In the genomic region with DNA sequence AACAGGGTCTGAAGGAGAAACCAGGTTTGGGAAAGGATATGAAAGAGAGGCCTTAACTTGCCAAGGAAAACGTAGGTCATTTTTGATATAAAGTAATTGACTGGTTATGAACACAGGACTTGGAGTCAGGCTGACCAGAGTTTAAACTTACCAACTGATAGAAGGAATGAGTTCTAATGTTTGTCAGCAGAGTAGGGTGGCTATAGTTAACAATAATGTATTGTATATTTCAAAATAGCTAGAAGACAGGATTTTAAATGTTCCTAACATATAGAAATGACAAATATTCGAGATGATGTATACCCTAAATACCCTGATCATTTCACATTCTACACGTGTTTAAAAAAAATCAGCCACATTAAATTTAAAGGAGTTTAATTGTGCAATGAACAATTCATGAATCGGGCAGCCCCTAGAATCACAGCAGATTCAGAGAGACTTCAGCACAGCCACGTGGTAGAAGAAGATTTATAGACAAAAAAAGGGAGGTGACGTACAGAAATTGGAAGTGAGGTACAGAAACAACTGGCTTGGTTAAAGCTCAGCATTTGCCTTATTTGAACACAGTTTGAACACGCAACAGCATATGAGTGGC, we compare ENCODE assay signal across 11 cellular contexts. TPM values are rescaled to one million over a fixed set of nuclear protein-coding genes. Genes with fewer than 3 reads are reported as not detected.
DNase-seq lines count a peak whose midpoint lies in the region; ATAC-seq and TF ChIP-seq lines count a peak whose summit lies in the region.
"Had no signal": no experiment of that assay in that cellular context is flagged by ENCODE, and none has a peak within 500 bp of the region (broad histone marks: within the 10 kb centered on the region; RNA-seq: fewer than 3 reads in every experiment).

No MANE protein-coding gene starts in this region.

- H3K9me2 ChIP-seq in hepatocyte (replicated peaks; ENCODE audit: insufficient read depth), result no peaks in the 10 kb centered on the region

- WGBS in hepatocyte (ENCODE audit: low lambda C conversion rate, missing lambda C conversion rate), result 67% methylated on average over 7 of the region's 7 CpGs

- no peaks in the 10 kb centered on the region for H3K36me3 Mint-ChIP-seq in natural killer cell
- H3K36me3 Mint-ChIP-seq in natural killer cell treated with Interleukin-12 subunit alpha and Interleukin-12 subunit beta and Interleukin-15 and Interleukin-18, amount 100 ng/mL, for 72 hours, result no peaks in the 10 kb centered on the region
- H3K36me3 Mint-ChIP-seq in effector memory CD8-positive, alpha-beta T cell (ENCODE audit: insufficient read depth), result no peaks in the 10 kb centered on the region

- no peaks in the 10 kb centered on the region for H3K9me3 Mint-ChIP-seq in natural killer cell
- no peaks in the 10 kb centered on the region for H3K9me3 Mint-ChIP-seq in natural killer cell treated with Interleukin-12 subunit alpha and Interleukin-12 subunit beta and Interleukin-15 and Interleukin-18, amount 100 ng/mL, for 72 hours
- H3K9me3 Mint-ChIP-seq in effector memory CD8-positive, alpha-beta T cell, result no peaks in the 10 kb centered on the region
- H3K9me3 Mint-ChIP-seq: activated CD4-positive, alpha-beta memory T cell treated with anti-CD3 and anti-CD28 coated beads, Interleukin-2, amount 10 ng/mL, durations not matched to agents 7 days and 5 days had no signal

- H3K4me3 ChIP-seq in hepatocyte, result no peak overlapping the region

- H3K27me3 ChIP-seq in hepatocyte, result no peaks in the 10 kb centered on the region
- H3K27me3 ChIP-seq: upper lobe of right lung had no signal

- TF ChIP-seq CTCF in natural killer cell (IDR thresholded peaks at IDR 0.05) (peak; percentile 2), hepatocyte (IDR thresholded peaks at IDR 0.05; ENCODE audit: poor library complexity) (no peak)

- peaks cover 3 to 9% of the 10 kb centered on the region in 2 donors for H3K27me3 Mint-ChIP-seq in natural killer cell (ENCODE audit: low read depth in 2 of 2)
- no peaks in the 10 kb centered on the region for H3K27me3 Mint-ChIP-seq in natural killer cell treated with Interleukin-12 subunit alpha and Interleukin-12 subunit beta and Interleukin-15 and Interleukin-18, amount 100 ng/mL, for 72 hours
- peaks cover 6 to 16% of the 10 kb centered on the region in 2 donors for H3K27me3 Mint-ChIP-seq in effector memory CD8-positive, alpha-beta T cell

- no peaks in the 10 kb centered on the region for H3K79me2 ChIP-seq in hepatocyte

- H3K4me1 Mint-ChIP-seq in natural killer cell, result peaks cover 9% of the 10 kb centered on the region in 2 donors
- H3K4me1 Mint-ChIP-seq in natural killer cell treated with Interleukin-12 subunit alpha and Interleukin-12 subunit beta and Interleukin-15 and Interleukin-18, amount 100 ng/mL, for 72 hours (ENCODE audit: low read depth in 2 of 2), result peaks cover 7 to 10% of the 10 kb centered on the region in 2 donors
- peaks cover 5 to 8% of the 10 kb centered on the region in 2 donors for H3K4me1 Mint-ChIP-seq in effector memory CD8-positive, alpha-beta T cell (ENCODE audit: low read depth in 2 of 2)

- no peaks in the 10 kb centered on the region for H4K20me1 ChIP-seq in hepatocyte (ENCODE audit: insufficient read depth, poor library complexity, severe bottlenecking)

- H3K4me1 ChIP-seq in hepatocyte (ENCODE audit: insufficient read depth), result no peaks in the 10 kb centered on the region
- H3K4me1 ChIP-seq: upper lobe of right lung had no signal

- intact Hi-C loops in natural killer cell (cut with micrococcal nuclease), result loop anchor here (1.0 to 5.0 kb wide), 4 partner anchors 56 to 1288 kb away; no protein-coding TSS in a partner anchor

- no peak overlapping the region for H3K4me2 ChIP-seq in hepatocyte

- H3K27ac Mint-ChIP-seq in natural killer cell, result peak overlapping the region; percentile 4 to 65
- H3K27ac Mint-ChIP-seq in natural killer cell treated with Interleukin-12 subunit alpha and Interleukin-12 subunit beta and Interleukin-15 and Interleukin-18, amount 100 ng/mL, for 72 hours, result no peak overlapping the region
- peak overlapping the region; percentile 28 to 75 for H3K27ac Mint-ChIP-seq in effector memory CD8-positive, alpha-beta T cell
- H3K27ac Mint-ChIP-seq: activated CD4-positive, alpha-beta memory T cell treated with anti-CD3 and anti-CD28 coated beads, Interleukin-2, amount 10 ng/mL, durations not matched to agents 7 days and 5 days had no signal

- ATAC-seq in natural killer cell (peak; percentile 14 to 29 (median 15)), HG03439 (IDR thresholded peaks at IDR 0.05; ENCODE audit: unreplicated experiment) (peak; percentile 30), GM18867 (IDR thresholded peaks at IDR 0.05; ENCODE audit: unreplicated experiment) (no peak)
- no peak for ATAC-seq in natural killer cell treated with Interleukin-12 subunit alpha and Interleukin-12 subunit beta and Interleukin-15 and Interleukin-18, amount 100 ng/mL, for 72 hours
- peak; percentile 20 for ATAC-seq in effector memory CD8-positive, alpha-beta T cell (replicated peaks)

- H3K27ac ChIP-seq in hepatocyte, result no peak overlapping the region
- H3K27ac ChIP-seq: upper lobe of right lung had no signal

- no peaks in the 10 kb centered on the region for H3K9me3 ChIP-seq in hepatocyte (ENCODE audit: low read depth)
- H3K9me3 ChIP-seq: upper lobe of right lung had no signal

- no peak overlapping the region for H3K4me3 Mint-ChIP-seq in natural killer cell
- H3K4me3 Mint-ChIP-seq in natural killer cell treated with Interleukin-12 subunit alpha and Interleukin-12 subunit beta and Interleukin-15 and Interleukin-18, amount 100 ng/mL, for 72 hours, result no peak overlapping the region
- H3K4me3 Mint-ChIP-seq in effector memory CD8-positive, alpha-beta T cell, result no peak overlapping the region
- H3K4me3 Mint-ChIP-seq: activated CD4-positive, alpha-beta memory T cell treated with anti-CD3 and anti-CD28 coated beads, Interleukin-2, amount 10 ng/mL, durations not matched to agents 7 days and 5 days had no signal

- H2AFZ ChIP-seq in hepatocyte, result no peak overlapping the region

- H3K36me3 ChIP-seq in hepatocyte (replicated peaks; ENCODE audit: insufficient read depth, low read depth), result no peaks in the 10 kb centered on the region
- H3K36me3 ChIP-seq: upper lobe of right lung had no signal

- no peak for DNase-seq in natural killer cell
- no peak for DNase-seq in natural killer cell treated with Interleukin-12 subunit alpha and Interleukin-12 subunit beta and Interleukin-15 and Interleukin-18, amount 100 ng/mL, for 72 hours (ENCODE audit: low spot score)
- DNase-seq in effector memory CD8-positive, alpha-beta T cell, result no peak
- no peak for DNase-seq in HUDEP-2 (lab: John Stamatoyannopoulos, UW; ENCODE audit: unreplicated experiment in 76 of 76)
- no peak for DNase-seq in hepatocyte (ENCODE audit: low spot score)
- DNase-seq in glomerular visceral epithelial cell (ENCODE audit: extremely low spot score), result no peak
- DNase-seq: upper lobe of right lung had no signal

RNA-seq across cellular contexts. Expression of gene PLEKHG7, which starts 52.5 kb away (rescaled TPM):
- under 1 TPM in 2 of 3 donors, not detected in 1; 0.16 to 0.63 TPM for total RNA-seq in natural killer cell
- total RNA-seq in natural killer cell treated with Interleukin-12 subunit alpha and Interleukin-12 subunit beta and Interleukin-15 and Interleukin-18, amount 100 ng/mL, for 72 hours, result not detected
- 0.16 and 0.17 TPM in 2 replicates for total RNA-seq in hepatocyte
- polyA plus RNA-seq in hepatocyte, result 0.94 TPM in 1 of 2 replicates, not detected in the other
- total RNA-seq: lung microvascular endothelial cell, upper lobe of right lung had no signal

Comparison
In these comparisons a context has a peak if more than half of its experiments do, and no peak if none do; other contexts are left out.
1. ATAC-seq: peak in natural killer cell (3 of 3), HG03439 (single experiment) and effector memory CD8-positive, alpha-beta T cell (single experiment); none in natural killer cell treated with Interleukin-12 subunit alpha and Interleukin-12 subunit beta and Interleukin-15 and Interleukin-18, amount 100 ng/mL, for 72 hours (0 of 2) and GM18867 (single experiment).
2. H3K27ac Mint-ChIP-seq: peak in natural killer cell (2 of 2) and effector memory CD8-positive, alpha-beta T cell (2 of 2); none in natural killer cell treated with Interleukin-12 subunit alpha and Interleukin-12 subunit beta and Interleukin-15 and Interleukin-18, amount 100 ng/mL, for 72 hours (0 of 2).